2 cellular contexts compared by ENCODE assay signal in the genomic region with DNA sequence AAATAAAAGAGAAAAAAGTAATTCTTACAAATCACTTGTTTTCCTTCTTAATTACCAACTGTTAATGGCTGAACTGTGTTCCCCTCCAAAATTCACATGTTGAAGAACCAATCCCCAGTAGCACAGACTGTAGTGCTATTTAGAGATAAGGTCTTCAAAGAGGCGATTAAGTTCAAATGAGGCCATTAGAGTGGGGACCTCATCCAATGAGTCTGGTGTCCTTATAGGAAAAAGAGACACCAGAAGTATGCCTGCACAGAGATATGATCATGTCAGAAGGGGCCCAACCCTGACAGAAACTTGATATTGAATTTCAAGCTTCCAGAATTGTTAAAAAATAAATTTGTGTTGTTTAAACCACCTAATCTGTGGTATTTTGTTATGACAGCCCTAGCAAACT.
TF ChIP-seq lines count a peak whose summit lies in the region.

No MANE protein-coding gene starts in this region.

TF ChIP-seq in SK-N-SH, 30 proteins besides CTCF, POLR2A, EP300 and RAD21 (continued from another document):
- no peak for TF ChIP-seq YY1 (IDR thresholded peaks at IDR 0.05; ENCODE audit: low read depth)
- no peak for TF ChIP-seq FOXJ3 (CRISPR knock-in tag; IDR thresholded peaks at IDR 0.05)
- TF ChIP-seq ELF1 (IDR thresholded peaks at IDR 0.05) = no peak
- TF ChIP-seq, protein P1, sequence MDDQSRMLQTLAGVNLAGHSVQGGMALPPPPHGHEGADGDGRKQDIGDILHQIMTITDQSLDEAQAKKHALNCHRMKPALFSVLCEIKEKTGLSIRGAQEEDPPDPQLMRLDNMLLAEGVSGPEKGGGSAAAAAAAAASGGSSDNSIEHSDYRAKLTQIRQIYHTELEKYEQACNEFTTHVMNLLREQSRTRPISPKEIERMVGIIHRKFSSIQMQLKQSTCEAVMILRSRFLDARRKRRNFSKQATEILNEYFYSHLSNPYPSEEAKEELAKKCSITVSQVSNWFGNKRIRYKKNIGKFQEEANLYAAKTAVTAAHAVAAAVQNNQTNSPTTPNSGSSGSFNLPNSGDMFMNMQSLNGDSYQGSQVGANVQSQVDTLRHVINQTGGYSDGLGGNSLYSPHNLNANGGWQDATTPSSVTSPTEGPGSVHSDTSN (IDR thresholded peaks at IDR 0.05) = no peak
- no peak for TF ChIP-seq TCF12 (IDR thresholded peaks at IDR 0.05)
- TF ChIP-seq, protein P2, sequence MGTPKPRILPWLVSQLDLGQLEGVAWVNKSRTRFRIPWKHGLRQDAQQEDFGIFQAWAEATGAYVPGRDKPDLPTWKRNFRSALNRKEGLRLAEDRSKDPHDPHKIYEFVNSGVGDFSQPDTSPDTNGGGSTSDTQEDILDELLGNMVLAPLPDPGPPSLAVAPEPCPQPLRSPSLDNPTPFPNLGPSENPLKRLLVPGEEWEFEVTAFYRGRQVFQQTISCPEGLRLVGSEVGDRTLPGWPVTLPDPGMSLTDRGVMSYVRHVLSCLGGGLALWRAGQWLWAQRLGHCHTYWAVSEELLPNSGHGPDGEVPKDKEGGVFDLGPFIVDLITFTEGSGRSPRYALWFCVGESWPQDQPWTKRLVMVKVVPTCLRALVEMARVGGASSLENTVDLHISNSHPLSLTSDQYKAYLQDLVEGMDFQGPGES (IDR thresholded peaks at IDR 0.05; ENCODE audit: low read depth, low read length) = no peak
- TF ChIP-seq, protein P3, sequence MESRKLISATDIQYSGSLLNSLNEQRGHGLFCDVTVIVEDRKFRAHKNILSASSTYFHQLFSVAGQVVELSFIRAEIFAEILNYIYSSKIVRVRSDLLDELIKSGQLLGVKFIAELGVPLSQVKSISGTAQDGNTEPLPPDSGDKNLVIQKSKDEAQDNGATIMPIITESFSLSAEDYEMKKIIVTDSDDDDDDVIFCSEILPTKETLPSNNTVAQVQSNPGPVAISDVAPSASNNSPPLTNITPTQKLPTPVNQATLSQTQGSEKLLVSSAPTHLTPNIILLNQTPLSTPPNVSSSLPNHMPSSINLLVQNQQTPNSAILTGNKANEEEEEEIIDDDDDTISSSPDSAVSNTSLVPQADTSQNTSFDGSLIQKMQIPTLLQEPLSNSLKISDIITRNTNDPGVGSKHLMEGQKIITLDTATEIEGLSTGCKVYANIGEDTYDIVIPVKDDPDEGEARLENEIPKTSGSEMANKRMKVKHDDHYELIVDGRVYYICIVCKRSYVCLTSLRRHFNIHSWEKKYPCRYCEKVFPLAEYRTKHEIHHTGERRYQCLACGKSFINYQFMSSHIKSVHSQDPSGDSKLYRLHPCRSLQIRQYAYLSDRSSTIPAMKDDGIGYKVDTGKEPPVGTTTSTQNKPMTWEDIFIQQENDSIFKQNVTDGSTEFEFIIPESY (IDR thresholded peaks at IDR 0.05; ENCODE audit: borderline replicate concordance, low read depth) = no peak
- no peak for TF ChIP-seq TEAD4 (IDR thresholded peaks at IDR 0.05; ENCODE audit: borderline replicate concordance, insufficient read depth)

TF ChIP-seq in SK-N-SH treated with all-trans-retinoic acid at 6 μM for 48 hours, 23 proteins besides CTCF, POLR2A, EP300 and RAD21:
- TF ChIP-seq, protein P4, sequence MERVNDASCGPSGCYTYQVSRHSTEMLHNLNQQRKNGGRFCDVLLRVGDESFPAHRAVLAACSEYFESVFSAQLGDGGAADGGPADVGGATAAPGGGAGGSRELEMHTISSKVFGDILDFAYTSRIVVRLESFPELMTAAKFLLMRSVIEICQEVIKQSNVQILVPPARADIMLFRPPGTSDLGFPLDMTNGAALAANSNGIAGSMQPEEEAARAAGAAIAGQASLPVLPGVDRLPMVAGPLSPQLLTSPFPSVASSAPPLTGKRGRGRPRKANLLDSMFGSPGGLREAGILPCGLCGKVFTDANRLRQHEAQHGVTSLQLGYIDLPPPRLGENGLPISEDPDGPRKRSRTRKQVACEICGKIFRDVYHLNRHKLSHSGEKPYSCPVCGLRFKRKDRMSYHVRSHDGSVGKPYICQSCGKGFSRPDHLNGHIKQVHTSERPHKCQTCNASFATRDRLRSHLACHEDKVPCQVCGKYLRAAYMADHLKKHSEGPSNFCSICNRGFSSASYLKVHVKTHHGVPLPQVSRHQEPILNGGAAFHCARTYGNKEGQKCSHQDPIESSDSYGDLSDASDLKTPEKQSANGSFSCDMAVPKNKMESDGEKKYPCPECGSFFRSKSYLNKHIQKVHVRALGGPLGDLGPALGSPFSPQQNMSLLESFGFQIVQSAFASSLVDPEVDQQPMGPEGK (CRISPR knock-in tag; IDR thresholded peaks at IDR 0.05; ENCODE audit: borderline replicate concordance) = no peak
- TF ChIP-seq ZFP30 (CRISPR knock-in tag; IDR thresholded peaks at IDR 0.05) (no peak), GLIS3 (CRISPR knock-in tag; IDR thresholded peaks at IDR 0.05) (no peak), RARB (CRISPR knock-in tag; IDR thresholded peaks at IDR 0.05) (no peak), ZNF70 (CRISPR knock-in tag; IDR thresholded peaks at IDR 0.05) (no peak), SNAI2 (CRISPR knock-in tag; IDR thresholded peaks at IDR 0.05) (no peak), BACH2 (CRISPR knock-in tag; IDR thresholded peaks at IDR 0.05; ENCODE audit: borderline replicate concordance) (no peak), OSR1 (CRISPR knock-in tag; IDR thresholded peaks at IDR 0.05) (no peak), ESRRG (CRISPR knock-in tag; IDR thresholded peaks at IDR 0.05) (no peak), ZC3H10 (CRISPR knock-in tag; IDR thresholded peaks at IDR 0.05) (no peak), TCF4 (CRISPR knock-in tag; IDR thresholded peaks at IDR 0.05; ENCODE audit: borderline replicate concordance) (no peak), CSDC2 (CRISPR knock-in tag; IDR thresholded peaks at IDR 0.05) (no peak), ZNF8 (CRISPR knock-in tag; IDR thresholded peaks at IDR 0.05) (no peak)
- TF ChIP-seq, protein P5, sequence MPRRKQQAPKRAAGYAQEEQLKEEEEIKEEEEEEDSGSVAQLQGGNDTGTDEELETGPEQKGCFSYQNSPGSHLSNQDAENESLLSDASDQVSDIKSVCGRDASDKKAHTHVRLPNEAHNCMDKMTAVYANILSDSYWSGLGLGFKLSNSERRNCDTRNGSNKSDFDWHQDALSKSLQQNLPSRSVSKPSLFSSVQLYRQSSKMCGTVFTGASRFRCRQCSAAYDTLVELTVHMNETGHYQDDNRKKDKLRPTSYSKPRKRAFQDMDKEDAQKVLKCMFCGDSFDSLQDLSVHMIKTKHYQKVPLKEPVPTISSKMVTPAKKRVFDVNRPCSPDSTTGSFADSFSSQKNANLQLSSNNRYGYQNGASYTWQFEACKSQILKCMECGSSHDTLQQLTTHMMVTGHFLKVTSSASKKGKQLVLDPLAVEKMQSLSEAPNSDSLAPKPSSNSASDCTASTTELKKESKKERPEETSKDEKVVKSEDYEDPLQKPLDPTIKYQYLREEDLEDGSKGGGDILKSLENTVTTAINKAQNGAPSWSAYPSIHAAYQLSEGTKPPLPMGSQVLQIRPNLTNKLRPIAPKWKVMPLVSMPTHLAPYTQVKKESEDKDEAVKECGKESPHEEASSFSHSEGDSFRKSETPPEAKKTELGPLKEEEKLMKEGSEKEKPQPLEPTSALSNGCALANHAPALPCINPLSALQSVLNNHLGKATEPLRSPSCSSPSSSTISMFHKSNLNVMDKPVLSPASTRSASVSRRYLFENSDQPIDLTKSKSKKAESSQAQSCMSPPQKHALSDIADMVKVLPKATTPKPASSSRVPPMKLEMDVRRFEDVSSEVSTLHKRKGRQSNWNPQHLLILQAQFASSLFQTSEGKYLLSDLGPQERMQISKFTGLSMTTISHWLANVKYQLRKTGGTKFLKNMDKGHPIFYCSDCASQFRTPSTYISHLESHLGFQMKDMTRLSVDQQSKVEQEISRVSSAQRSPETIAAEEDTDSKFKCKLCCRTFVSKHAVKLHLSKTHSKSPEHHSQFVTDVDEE (CRISPR knock-in tag; IDR thresholded peaks at IDR 0.05) = no peak
- TF ChIP-seq, protein P6, sequence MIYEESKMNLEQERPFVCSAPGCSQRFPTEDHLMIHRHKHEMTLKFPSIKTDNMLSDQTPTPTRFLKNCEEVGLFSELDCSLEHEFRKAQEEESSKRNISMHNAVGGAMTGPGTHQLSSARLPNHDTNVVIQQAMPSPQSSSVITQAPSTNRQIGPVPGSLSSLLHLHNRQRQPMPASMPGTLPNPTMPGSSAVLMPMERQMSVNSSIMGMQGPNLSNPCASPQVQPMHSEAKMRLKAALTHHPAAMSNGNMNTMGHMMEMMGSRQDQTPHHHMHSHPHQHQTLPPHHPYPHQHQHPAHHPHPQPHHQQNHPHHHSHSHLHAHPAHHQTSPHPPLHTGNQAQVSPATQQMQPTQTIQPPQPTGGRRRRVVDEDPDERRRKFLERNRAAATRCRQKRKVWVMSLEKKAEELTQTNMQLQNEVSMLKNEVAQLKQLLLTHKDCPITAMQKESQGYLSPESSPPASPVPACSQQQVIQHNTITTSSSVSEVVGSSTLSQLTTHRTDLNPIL (CRISPR knock-in tag; IDR thresholded peaks at IDR 0.05; ENCODE audit: low read depth) = no peak
- TF ChIP-seq, protein P7, sequence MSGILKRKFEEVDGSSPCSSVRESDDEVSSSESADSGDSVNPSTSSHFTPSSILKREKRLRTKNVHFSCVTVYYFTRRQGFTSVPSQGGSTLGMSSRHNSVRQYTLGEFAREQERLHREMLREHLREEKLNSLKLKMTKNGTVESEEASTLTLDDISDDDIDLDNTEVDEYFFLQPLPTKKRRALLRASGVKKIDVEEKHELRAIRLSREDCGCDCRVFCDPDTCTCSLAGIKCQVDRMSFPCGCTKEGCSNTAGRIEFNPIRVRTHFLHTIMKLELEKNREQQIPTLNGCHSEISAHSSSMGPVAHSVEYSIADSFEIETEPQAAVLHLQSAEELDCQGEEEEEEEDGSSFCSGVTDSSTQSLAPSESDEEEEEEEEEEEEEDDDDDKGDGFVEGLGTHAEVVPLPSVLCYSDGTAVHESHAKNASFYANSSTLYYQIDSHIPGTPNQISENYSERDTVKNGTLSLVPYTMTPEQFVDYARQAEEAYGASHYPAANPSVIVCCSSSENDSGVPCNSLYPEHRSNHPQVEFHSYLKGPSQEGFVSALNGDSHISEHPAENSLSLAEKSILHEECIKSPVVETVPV (CRISPR knock-in tag; IDR thresholded peaks at IDR 0.05) = no peak
